In genomic region chr12:25864287-25864686, GRCh38 we compare ENCODE assay signal across 19 cellular contexts.
"Had no signal": no experiment of that assay in that cellular context is flagged by ENCODE, and none has a peak within 500 bp of the region (broad histone marks: within the 10 kb centered on the region; RNA-seq: fewer than 3 reads in every experiment).

No MANE protein-coding gene starts in this region.

- H3K4me3 ChIP-seq: esophagus squamous epithelium, thyroid gland had no signal

- H3K27me3 ChIP-seq: esophagus squamous epithelium, neutrophil, thyroid gland had no signal

- DNase-seq: activated CD4-positive, alpha-beta T cell treated with anti-CD3 and anti-CD28 coated beads for 1 hour; activated CD4-positive, alpha-beta T cell treated with anti-CD3 and anti-CD28 coated beads, Interleukin-2, amount 50 U/mL, for 4 hours; activated naive CD4-positive, alpha-beta T cell treated with anti-CD3 and anti-CD28 coated beads, Interleukin-2, amount 10 ng/mL, durations not matched to agents 7 days and 5 days; activated T-cell treated with anti-CD3 and anti-CD28 coated beads for 4 hours; effector CD8-positive, alpha-beta T cell; esophagus squamous epithelium; foreskin melanocyte; head of caudate nucleus; kidney glomerular epithelial cell; left ventricle myocardium superior; natural killer cell; retina; stimulated activated CD4-positive, alpha-beta T cell treated with anti-CD3 and anti-CD28 coated beads, Interleukin-2, amount 100 ng/mL, for 48 hours; stimulated activated naive B cell treated with anti-CD40 and anti-IgM and Interleukin-4, amounts not matched to agents 10 μg/mL and 1 μg/mL and 100 μg/mL, for 72 hours; T1000; thyroid gland had no signal

- H3K27ac ChIP-seq: esophagus squamous epithelium, neutrophil, parathyroid adenoma, thyroid gland had no signal

- H3K36me3 ChIP-seq: esophagus squamous epithelium, neutrophil, thyroid gland had no signal

- ATAC-seq: activated T-helper 17 cell treated with anti-CD3 and anti-CD28 coated beads, Interleukin-2, amount 50 U/mL, for 72 hours; left ventricle myocardium superior; natural killer cell; stimulated activated naive B cell treated with anti-CD40 and anti-IgM and Interleukin-4, amounts not matched to agents 10 μg/mL and 1 μg/mL and 100 μg/mL, for 72 hours had no signal

- H3K4me1 ChIP-seq: parathyroid adenoma, thyroid gland had no signal

- H3K9me3 ChIP-seq: esophagus squamous epithelium, neutrophil, thyroid gland had no signal
